14 cellular contexts compared by ENCODE assay signal in genomic region chr2:67037655-67038054, GRCh38.
A peak's percentile ranks its signal among the peaks of the same experiment; 100 is the strongest.
DNase-seq lines count a peak whose midpoint lies in the region; ATAC-seq and TF ChIP-seq lines count a peak whose summit lies in the region.
"Had no signal": no experiment of that assay in that cellular context is flagged by ENCODE, and none has a peak within 500 bp of the region (broad histone marks: within the 10 kb centered on the region; RNA-seq: fewer than 3 reads in every experiment).

No MANE protein-coding gene starts in this region.

- intact Hi-C loops in right lobe of liver (cut with DNase I): no loop called here
- intact Hi-C loops in ascending aorta (cut with DNase I): no loop called here
- intact Hi-C loops in testis (cut with DNase I; ENCODE audit: low total_unique reads): no loop called here

- no peaks in the 10 kb centered on the region for H3K36me3 ChIP-seq in right lobe of liver
- H3K36me3 ChIP-seq in ascending aorta: no peaks in the 10 kb centered on the region
- no peaks in the 10 kb centered on the region for H3K36me3 ChIP-seq in testis (ENCODE audit: low read depth, missing control alignments)
- H3K36me3 ChIP-seq: thoracic aorta had no signal

- peak overlapping the region in 1 of 3 donors; percentile 7 for H3K4me3 ChIP-seq in right lobe of liver
- no peak overlapping the region for H3K4me3 ChIP-seq in ascending aorta
- no peak overlapping the region for H3K4me3 ChIP-seq in testis
- H3K4me3 ChIP-seq: thoracic aorta had no signal

- peak; percentile 81 to 91 (median 90) for ATAC-seq in right lobe of liver
- ATAC-seq: activated naive CD4-positive, alpha-beta T cell treated with anti-CD3 and anti-CD28 coated beads, Interleukin-2, amount 50 U/mL, for 72 hours had no signal

- TF ChIP-seq POLR2A in right lobe of liver (IDR thresholded peaks at IDR 0.05) (no peak), testis (IDR thresholded peaks at IDR 0.05) (no peak)

- peak; percentile 72 for DNase-seq in DMS153 treated with DMSO at 0.1 percent for 48 hours (lab: John Stamatoyannopoulos, UW; ENCODE audit: unreplicated experiment)
- peak; percentile 99 for DNase-seq in NCI-H1417 treated with DMSO at 0.1 percent for 48 hours (lab: John Stamatoyannopoulos, UW)
- peak; percentile 90 for DNase-seq in NCI-H748 treated with DMSO at 0.1 percent for 48 hours (lab: John Stamatoyannopoulos, UW)
- peak in 2 of 3 donors; percentile 19 to 74 for DNase-seq in right lobe of liver
- no peak for DNase-seq in ascending aorta (ENCODE audit: low spot score in 2 of 2)
- DNase-seq in testis: no peak
- no peak for DNase-seq in caudate nucleus (lab: John Stamatoyannopoulos, UW)
- DNase-seq in T-helper 1 cell: no peak
- DNase-seq: effector memory CD4-positive, alpha-beta T cell; SIG-M5; stimulated activated CD4-positive, alpha-beta T cell treated with anti-CD3 and anti-CD28 coated beads, Interleukin-1b, Interleukin-23, amount 100 ng/mL, for 48 hours; T-helper 9 cell had no signal

- WGBS in right lobe of liver (ENCODE audit: insufficient coverage, low coverage, low lambda C conversion rate, missing lambda C conversion rate): 29% methylated on average over 8 of the region's 8 CpGs
- 80 to 81% methylated on average over 8 of the region's 8 CpGs for WGBS in testis, 2 donors

- H3K27me3 ChIP-seq in right lobe of liver (no peaks in the 10 kb centered on the region), ascending aorta (no peaks in the 10 kb centered on the region), testis (no peaks in the 10 kb centered on the region)

- TF ChIP-seq CTCF in right lobe of liver (IDR thresholded peaks at IDR 0.05) (no peak), ascending aorta (IDR thresholded peaks at IDR 0.05) (no peak), testis (IDR thresholded peaks at IDR 0.05) (no peak)

- H3K27ac ChIP-seq in right lobe of liver: peak overlapping the region; percentile 14 to 52 (median 49)
- no peak overlapping the region for H3K27ac ChIP-seq in ascending aorta
- H3K27ac ChIP-seq in testis: no peak overlapping the region
- no peak overlapping the region for H3K27ac ChIP-seq in caudate nucleus (ENCODE audit: low read depth, low read length)
- H3K27ac ChIP-seq: thoracic aorta had no signal

- H3K9me3 ChIP-seq in right lobe of liver: no peaks in the 10 kb centered on the region
- H3K9me3 ChIP-seq in ascending aorta: no peaks in the 10 kb centered on the region
- no peaks in the 10 kb centered on the region for H3K9me3 ChIP-seq in testis
- H3K9me3 ChIP-seq: thoracic aorta had no signal

- H3K4me1 ChIP-seq in right lobe of liver (peaks cover 0 to 32% (median 15%) of the 10 kb centered on the region in 4 donors), ascending aorta (no peaks in the 10 kb centered on the region), testis (no peaks in the 10 kb centered on the region)

Comparison
In these comparisons a context has a peak if more than half of its experiments do, and no peak if none do; other contexts are left out.
1. DNase-seq: peak in DMS153 treated with DMSO at 0.1 percent for 48 hours (single experiment), NCI-H1417 treated with DMSO at 0.1 percent for 48 hours (single experiment), NCI-H748 treated with DMSO at 0.1 percent for 48 hours (single experiment) and right lobe of liver (2 of 3); none in ascending aorta (0 of 2), testis (single experiment), caudate nucleus (0 of 61) and T-helper 1 cell (0 of 5).
2. H3K27ac ChIP-seq: peak in right lobe of liver (3 of 3); none in ascending aorta (0 of 2), testis (0 of 2) and caudate nucleus (single experiment).